In the genomic region with DNA sequence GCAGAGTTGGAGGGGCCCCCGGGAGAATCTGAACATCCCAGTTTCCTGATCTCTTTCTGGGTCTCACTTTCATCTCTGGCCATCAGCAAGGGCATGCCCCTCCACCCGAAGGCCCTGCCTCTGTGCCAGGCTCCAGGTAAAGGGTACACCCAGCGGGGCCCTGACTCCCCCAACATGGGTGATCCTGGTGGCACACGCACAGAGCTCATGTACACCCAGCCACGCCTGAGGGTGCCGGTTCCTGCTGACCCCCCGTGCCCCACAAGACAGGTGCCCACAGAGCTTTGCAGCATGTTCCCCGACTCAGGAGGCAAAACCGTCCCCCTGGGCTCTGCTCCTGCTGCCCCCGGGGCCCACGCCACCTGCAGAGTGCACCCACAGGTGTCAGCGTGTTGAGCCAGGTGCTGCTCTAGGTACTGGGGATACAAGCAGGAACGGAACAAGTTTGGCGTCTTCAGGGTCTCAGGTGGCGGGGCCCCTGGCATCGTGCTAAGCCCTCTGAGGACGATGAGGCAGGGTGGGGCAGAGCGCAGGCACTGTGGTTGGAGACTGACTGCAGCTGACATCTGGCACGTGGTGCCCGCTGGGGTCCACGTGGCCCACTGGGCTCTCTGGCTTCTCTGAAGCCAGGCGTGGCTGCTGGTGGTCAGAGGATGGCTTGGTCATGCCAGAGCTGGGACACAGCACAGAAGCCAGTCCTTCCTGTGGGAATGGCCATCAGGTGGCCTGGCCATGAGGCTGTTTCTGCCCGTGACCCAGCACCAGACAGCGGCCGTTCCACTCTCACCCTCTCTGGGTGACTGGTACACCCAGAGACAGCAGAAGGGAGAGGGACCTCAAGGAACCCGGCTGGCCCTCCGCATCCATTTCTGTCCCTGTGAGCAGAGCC, we compare ENCODE assay signal across 14 cellular contexts. TPM values are rescaled to one million over a fixed set of nuclear protein-coding genes. Genes with fewer than 3 reads are reported as not detected.
DNase-seq lines count a peak whose midpoint lies in the region; ATAC-seq lines count a peak whose summit lies in the region.
"Had no signal": no experiment of that assay in that cellular context is flagged by ENCODE, and none has a peak within 500 bp of the region (broad histone marks: within the 10 kb centered on the region; RNA-seq: fewer than 3 reads in every experiment).

No MANE protein-coding gene starts in this region.

- H2BK120ac ChIP-seq in mesenchymal stem cell (ENCODE audit: low read depth, low read length): no peak overlapping the region

- no peak overlapping the region for H3K4me3 ChIP-seq in mesenchymal stem cell (ENCODE audit: insufficient read depth in 1 of 2, low read depth in 1 of 2, low read length in 2 of 2)
- no peak overlapping the region for H3K4me3 ChIP-seq in aorta (ENCODE audit: low read length in 2 of 2)
- H3K4me3 ChIP-seq: A549, GM12878, left lung, skin epidermis had no signal

- no peak overlapping the region for H2AFZ ChIP-seq in mesenchymal stem cell (ENCODE audit: low read depth, low read length)

- H2BK5ac ChIP-seq in mesenchymal stem cell (ENCODE audit: low read depth, low read length, poor library complexity, severe bottlenecking): no peak overlapping the region

- H3K9ac ChIP-seq in mesenchymal stem cell (ENCODE audit: low read length): no peak overlapping the region

- no peak overlapping the region for H3K14ac ChIP-seq in mesenchymal stem cell (ENCODE audit: low read length in 2 of 2)

- H4K91ac ChIP-seq in mesenchymal stem cell (ENCODE audit: low read length): peak overlapping the region; percentile 40

- no peak overlapping the region for H3K23ac ChIP-seq in mesenchymal stem cell (ENCODE audit: low read length in 2 of 2)

- H3K27me3 ChIP-seq in mesenchymal stem cell (ENCODE audit: control insufficient read depth in 1 of 2, insufficient read depth in 1 of 2, low read length in 2 of 2) (no peaks in the 10 kb centered on the region), aorta (ENCODE audit: control insufficient read depth in 1 of 2, insufficient read depth in 2 of 2, low read length in 1 of 2) (no peaks in the 10 kb centered on the region)
- H3K27me3 ChIP-seq: left lung had no signal

- WGBS in mesenchymal stem cell: 87% methylated on average over 27 of the region's 27 CpGs
- WGBS in aorta, 2 donors: 87 to 89% methylated on average over 25 to 27 of the region's 27 CpGs

- no peak overlapping the region for H3K18ac ChIP-seq in mesenchymal stem cell (ENCODE audit: low read depth in 1 of 2, low read length in 2 of 2)

- H2BK15ac ChIP-seq in mesenchymal stem cell (ENCODE audit: low read depth, poor library complexity, severe bottlenecking): no peak overlapping the region

- H4K8ac ChIP-seq in mesenchymal stem cell (ENCODE audit: low read length): no peak overlapping the region

- DNase-seq in Right ventricle myocardium inferior (ENCODE audit: missing footprints): peak; percentile 60
- DNase-seq in left ventricle myocardium superior: no peak
- DNase-seq in mesenchymal stem cell: no peak
- peak; percentile 42 to 66 for DNase-seq in aorta
- DNase-seq in NCI-H748 treated with DMSO at 0.1 percent for 48 hours (lab: John Stamatoyannopoulos, UW): no peak
- DNase-seq in NCI-H2081 treated with DMSO at 0.1 percent for 48 hours (lab: John Stamatoyannopoulos, UW): no peak
- DNase-seq: activated CD4-positive, alpha-beta T cell treated with anti-CD3 and anti-CD28 coated beads, Interleukin-2, amount 10 ng/mL, durations not matched to agents 24 days and 14 days; activated T-cell treated with anti-CD3 and anti-CD28 coated beads, Interleukin-2, amount 50 U/mL, for 4 hours; NCI-H2029 treated with DMSO at 0.1 percent for 48 hours; stimulated activated naive CD8-positive, alpha-beta T cell treated with anti-CD3 and anti-CD28 coated beads, Interleukin-15, amount 100 ng/mL, for 72 hours had no signal

- peaks cover 45% of the 10 kb centered on the region for H3K4me1 ChIP-seq in mesenchymal stem cell (ENCODE audit: control insufficient read depth, insufficient read depth, low read depth, low read length)
- H3K4me1 ChIP-seq in aorta (ENCODE audit: control insufficient read depth in 1 of 2, insufficient read depth in 2 of 2, low read length in 2 of 2): no peaks in the 10 kb centered on the region

- ATAC-seq in Right ventricle myocardium inferior (no peak), left ventricle myocardium superior (no peak), aorta (ENCODE audit: low FRiP score) (no peak)
- ATAC-seq: A549; activated T-cell treated with anti-CD3 and anti-CD28 coated beads, Interleukin-2, amount 50 U/mL, for 4 hours; GM12878; left lung; stimulated activated naive CD8-positive, alpha-beta T cell treated with anti-CD3 and anti-CD28 coated beads, Interleukin-15, amount 100 ng/mL, for 72 hours had no signal

- H3K36me3 ChIP-seq in mesenchymal stem cell (ENCODE audit: control insufficient read depth in 1 of 2, insufficient read depth in 2 of 2, low read depth in 1 of 2, low read length in 2 of 2) (peaks cover 0 to 9% of the 10 kb centered on the region in 2 experiments), aorta (ENCODE audit: control insufficient read depth in 1 of 2, insufficient read depth in 2 of 2, low read length in 1 of 2) (no peaks in the 10 kb centered on the region)
- H3K36me3 ChIP-seq: left lung had no signal

- H2BK12ac ChIP-seq in mesenchymal stem cell (ENCODE audit: low read length in 2 of 2): no peak overlapping the region

- intact Hi-C loops in Right ventricle myocardium inferior (cut with DNase I): no loop called here
- intact Hi-C loops in left ventricle myocardium superior (cut with micrococcal nuclease): no loop called here
- intact Hi-C loops in aorta (cut with DNase I): loop anchor here in 1 of 2 donors (5.0 kb wide), 1 partner anchor 46 kb away; no protein-coding TSS in a partner anchor

- peaks cover 18% of the 10 kb centered on the region for H3K79me1 ChIP-seq in mesenchymal stem cell (replicated peaks; ENCODE audit: low read length, poor library complexity, severe bottlenecking)

- no peaks in the 10 kb centered on the region for H3K9me3 ChIP-seq in mesenchymal stem cell (ENCODE audit: control insufficient read depth, low read length)
- no peaks in the 10 kb centered on the region for H3K9me3 ChIP-seq in aorta (ENCODE audit: control insufficient read depth, low read length)
- H3K9me3 ChIP-seq: A549, left lung had no signal

- no peak overlapping the region for H3K4me2 ChIP-seq in mesenchymal stem cell (ENCODE audit: low read length, poor library complexity, severe bottlenecking)
- H3K4me2 ChIP-seq: A549 had no signal

- no peak overlapping the region for H3K27ac ChIP-seq in mesenchymal stem cell (ENCODE audit: low read length, poor library complexity, severe bottlenecking)
- H3K27ac ChIP-seq in aorta (ENCODE audit: low read depth in 1 of 2, low read length in 2 of 2): no peak overlapping the region
- H3K27ac ChIP-seq: A549, left lung had no signal

- H2AK5ac ChIP-seq in mesenchymal stem cell (ENCODE audit: low read length, severe bottlenecking): peak overlapping the region; percentile 6

- H3K4ac ChIP-seq in mesenchymal stem cell (ENCODE audit: low read depth in 1 of 2, low read length in 2 of 2): no peak overlapping the region

RNA-seq across cellular contexts. Expression of a gene that starts 13.8 kb away (rescaled TPM):
- 16.1 TPM for total RNA-seq in Right ventricle myocardium inferior
- total RNA-seq in left ventricle myocardium superior: 16.4 TPM
- polyA plus RNA-seq in mesenchymal stem cell (2013, experiment 1 of 2): 14.8 TPM
- 14.4 TPM for polyA plus RNA-seq in mesenchymal stem cell (2013, experiment 2 of 2)
- total RNA-seq in aorta: 10 to 100 TPM; 30.4 to 30.8 TPM
- 10 to 100 TPM in 1 of 2 donors, 1 to 10 TPM in 1; 9.2 to 14.9 TPM for polyA plus RNA-seq in aorta

RNA-seq across cellular contexts. Expression of a gene that starts 14.1 kb away (rescaled TPM):
- total RNA-seq in Right ventricle myocardium inferior: 49.3 TPM
- total RNA-seq in left ventricle myocardium superior: 56.2 TPM
- 63.1 TPM for polyA plus RNA-seq in mesenchymal stem cell (2013, experiment 1 of 2)
- polyA plus RNA-seq in mesenchymal stem cell (2013, experiment 2 of 2): 58.9 TPM
- total RNA-seq in aorta: 10 to 100 TPM; 27.6 to 33.3 TPM
- 10 to 100 TPM; 44.2 to 71.7 TPM for polyA plus RNA-seq in aorta

RNA-seq across cellular contexts. Expression of a gene that starts 19.7 kb away (rescaled TPM):
- total RNA-seq in Right ventricle myocardium inferior (5.6 TPM), left ventricle myocardium superior (5.5 TPM), aorta (10 to 100 TPM; 11.4 to 11.8 TPM)
- polyA plus RNA-seq in mesenchymal stem cell (2013, experiment 1 of 2): 3.6 TPM
- 3.8 TPM for polyA plus RNA-seq in mesenchymal stem cell (2013, experiment 2 of 2)
- polyA plus RNA-seq in aorta: 10 to 100 TPM in 1 of 2 donors, 1 to 10 TPM in 1; 6.4 to 12.4 TPM

RNA-seq across cellular contexts. Expression of a gene that starts 26.1 kb away (rescaled TPM):
- total RNA-seq in Right ventricle myocardium inferior (577 TPM), left ventricle myocardium superior (533 TPM), aorta (100 to 1,000 TPM in 1 of 2 donors, 10 to 100 TPM in 1; 78.1 to 109 TPM)
- polyA plus RNA-seq in mesenchymal stem cell (2013, experiment 1 of 2): 46.1 TPM
- 46.9 TPM for polyA plus RNA-seq in mesenchymal stem cell (2013, experiment 2 of 2)
- polyA plus RNA-seq in aorta: 10 to 100 TPM; 46.6 to 91.3 TPM

Comparison
In these comparisons a context has a peak if more than half of its experiments do, and no peak if none do; other contexts are left out.
1. DNase-seq: peak in Right ventricle myocardium inferior (single experiment) and aorta (2 of 2); none in left ventricle myocardium superior (single experiment), mesenchymal stem cell (single experiment), NCI-H748 treated with DMSO at 0.1 percent for 48 hours (single experiment) and NCI-H2081 treated with DMSO at 0.1 percent for 48 hours (single experiment).